In the genomic region with DNA sequence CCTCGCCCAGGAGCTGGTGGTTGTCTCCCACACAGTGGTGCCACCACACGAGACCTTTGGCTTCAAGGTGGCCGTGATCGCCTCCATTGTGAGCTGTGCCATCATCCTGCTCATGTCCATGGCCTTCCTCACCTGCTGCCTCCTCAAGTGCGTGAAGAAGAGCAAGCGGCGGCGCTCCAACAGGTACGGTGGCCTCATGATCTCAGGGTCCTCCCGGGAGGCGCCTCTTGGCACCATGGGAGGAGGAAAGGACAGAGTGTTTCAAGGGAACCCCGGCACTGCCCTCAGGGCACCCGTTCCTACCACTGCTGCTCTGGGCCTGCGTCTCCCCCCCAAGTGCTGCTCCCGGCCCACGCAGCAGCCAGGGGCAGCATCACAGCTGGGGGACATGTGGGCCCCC, we compare ENCODE assay signal across 18 cellular contexts. TPM values are rescaled to one million over a fixed set of nuclear protein-coding genes. Genes with fewer than 3 reads are reported as not detected.
DNase-seq lines count a peak whose midpoint lies in the region; ATAC-seq, FAIRE-seq and TF ChIP-seq lines count a peak whose summit lies in the region.
"Had no signal": no experiment of that assay in that cellular context is flagged by ENCODE, and none has a peak within 500 bp of the region (broad histone marks: within the 10 kb centered on the region; RNA-seq: fewer than 3 reads in every experiment).

No MANE protein-coding gene starts in this region.

- H3K9me3 ChIP-seq in kidney (ENCODE audit: control insufficient read depth in 1 of 2, low read length in 2 of 2) (no peaks in the 10 kb centered on the region), spleen (no peaks in the 10 kb centered on the region)
- H3K9me3 ChIP-seq: A549 had no signal

- H3K4me3 ChIP-seq in kidney (ENCODE audit: low read length in 2 of 2) (no peak overlapping the region), spleen (no peak overlapping the region)
- H3K4me3 ChIP-seq: A549 had no signal

- DNase-seq in activated effector memory CD4-positive, alpha-beta T cell treated with anti-CD3 and anti-CD28 coated beads, Interleukin-2, amount 50 U/mL, for 16 hours, result peak; percentile 48
- no peak for DNase-seq in activated effector memory CD4-positive, alpha-beta T cell treated with Interleukin-2 at 50 U/mL for 16 hours
- DNase-seq in T-cell (no peak), kidney (peak; percentile 70), spleen (peak; percentile 50), NCI-H446 (lab: John Stamatoyannopoulos, UW) (no peak)
- DNase-seq: MM.1S, NCI-H1092, NCI-H1436 treated with DMSO at 0.1 percent for 48 hours, NCI-H2029 treated with DMSO at 0.1 percent for 48 hours, NCI-H2171 treated with DMSO at 0.1 percent for 48 hours had no signal

- H3K4me1 ChIP-seq in kidney (ENCODE audit: control insufficient read depth in 1 of 2, insufficient read depth in 1 of 2, low read depth in 1 of 2, low read length in 2 of 2), result peaks cover 0 to 2% of the 10 kb centered on the region in 2 donors
- H3K4me1 ChIP-seq in spleen, result peaks cover 0 to 17% (median 3%) of the 10 kb centered on the region in 6 donors

- CTCF ChIA-PET in T-cell (lab: Charles Lee), result no interaction called here

- ATAC-seq in T-cell (replicated peaks in 1 of 4) (no peak), GM21367 (IDR thresholded peaks at IDR 0.05; ENCODE audit: unreplicated experiment) (no peak)
- ATAC-seq: A549, Panc1 had no signal

- no peaks in the 10 kb centered on the region for H3K27me3 Mint-ChIP-seq in T-cell
- H3K27me3 Mint-ChIP-seq: CD8-positive, alpha-beta memory T cell had no signal

- H3K36me3 ChIP-seq in kidney (ENCODE audit: control insufficient read depth in 1 of 2, insufficient read depth in 2 of 2, low read length in 2 of 2) (no peaks in the 10 kb centered on the region), spleen (peaks cover 3 to 87% (median 50%) of the 10 kb centered on the region in 6 donors)

- TF ChIP-seq POLR2A in spleen (IDR thresholded peaks at IDR 0.05), result no peak

- POLR2A ChIA-PET in T-cell (lab: Charles Lee), result no interaction called here

- H3K4me3 Mint-ChIP-seq in T-cell, result no peak overlapping the region
- H3K4me3 Mint-ChIP-seq: CD8-positive, alpha-beta memory T cell had no signal

- H3K9ac ChIP-seq in kidney (ENCODE audit: low read length in 2 of 2), result no peak overlapping the region

- TF ChIP-seq CTCF in kidney (IDR thresholded peaks at IDR 0.05; ENCODE audit: borderline replicate concordance, extremely low read depth, insufficient read depth), result no peak
- TF ChIP-seq CTCF in spleen (IDR thresholded peaks at IDR 0.05 in 8 of 11, conservative IDR thresholded peaks at IDR 0.05 in 3 of 11), result no peak

- no peaks in the 10 kb centered on the region for H3K27me3 ChIP-seq in spleen (replicated peaks in 1 of 7)

- H3K27ac ChIP-seq in kidney (ENCODE audit: low read depth in 2 of 2, low read length in 2 of 2) (no peak overlapping the region), spleen (no peak overlapping the region)
- H3K27ac ChIP-seq: A549 had no signal

- H3K9me3 Mint-ChIP-seq in T-cell, result no peaks in the 10 kb centered on the region
- H3K9me3 Mint-ChIP-seq: CD8-positive, alpha-beta memory T cell had no signal

- no peak for FAIRE-seq in kidney (lab: Jason Lieb, UNC)
- FAIRE-seq: A549, GM18507, H1 had no signal

- H3K4me1 Mint-ChIP-seq in T-cell, result peaks cover 34 to 63% (median 61%) of the 10 kb centered on the region in 3 donors

- WGBS in spleen, 5 donors, result 95 to 99% (median 96%) methylated on average over 12 to 16 of the region's 16 CpGs

- peaks cover 36% of the 10 kb centered on the region for H3K36me3 Mint-ChIP-seq in T-cell

- peak overlapping the region; percentile 59 to 72 for H3K27ac Mint-ChIP-seq in T-cell

- intact Hi-C loops in kidney (cut with DNase I) (no loop called here), spleen (cut with DNase I; ENCODE audit: low total_unique reads) (no loop called here)

RNA-seq across cellular contexts. Expression of a gene that starts 18.2 kb away (rescaled TPM):
- 10 to 100 TPM; 39.7 to 98.5 (median 72.8) TPM for total RNA-seq in T-cell
- 44.5 TPM for total RNA-seq in kidney
- 49.3 TPM for polyA plus RNA-seq in kidney (ENCODE audit: insufficient read depth, low read depth, low replicate concordance)
- 10 to 100 TPM; 32.8 to 78.8 (median 44.6) TPM for total RNA-seq in spleen
- polyA plus RNA-seq in spleen, result 10 to 100 TPM; 21.7 to 38.9 (median 23.0) TPM

RNA-seq across cellular contexts. Expression of a gene that starts 19.3 kb away (rescaled TPM):
- 10 to 100 TPM; 39.6 to 79.2 (median 71.2) TPM for total RNA-seq in T-cell
- total RNA-seq in kidney, result 12.2 TPM
- 34.6 TPM for polyA plus RNA-seq in kidney (ENCODE audit: insufficient read depth, low read depth, low replicate concordance)
- total RNA-seq in spleen, result 10 to 100 TPM; 27.6 to 54.8 (median 35.8) TPM
- 10 to 100 TPM; 50.4 to 68.8 (median 57.4) TPM for polyA plus RNA-seq in spleen
- total RNA-seq: LHCN-M2 had no signal

RNA-seq across cellular contexts. Expression of a gene that starts 56.2 kb away (rescaled TPM):
- total RNA-seq in T-cell, result 100 to 1,000 TPM in 1 of 5 donors, 10 to 100 TPM in 4; 29.2 to 110 (median 32.0) TPM
- total RNA-seq in kidney, result 56.3 TPM
- 149 TPM for polyA plus RNA-seq in kidney (ENCODE audit: insufficient read depth, low read depth, low replicate concordance)
- 100 to 1,000 TPM in 6 of 7 donors, 10 to 100 TPM in 1; 75.0 to 142 (median 113) TPM for total RNA-seq in spleen
- polyA plus RNA-seq in spleen, result 10 to 100 TPM; 26.5 to 68.9 (median 50.4) TPM

Comparison
In these comparisons a context has a peak if more than half of its experiments do, and no peak if none do; other contexts are left out.
1. DNase-seq: peak in activated effector memory CD4-positive, alpha-beta T cell treated with anti-CD3 and anti-CD28 coated beads, Interleukin-2, amount 50 U/mL, for 16 hours (single experiment), kidney (single experiment) and spleen (single experiment); none in activated effector memory CD4-positive, alpha-beta T cell treated with Interleukin-2 at 50 U/mL for 16 hours (single experiment), T-cell (0 of 34) and NCI-H446 (0 of 2).